1 cellular context compared by ENCODE assay signal in genomic region chr19:48821633-48822032, GRCh38.
TF ChIP-seq lines count a peak whose summit lies in the region.

No MANE protein-coding gene starts in this region.

TF ChIP-seq in K562, 482 proteins besides CTCF, POLR2A, EP300 and RAD21 (continued from another document):
- TF ChIP-seq ZNF518B (CRISPR knock-in tag; IDR thresholded peaks at IDR 0.05), result no peak
- no peak for TF ChIP-seq ZNF274 (IDR thresholded peaks at IDR 0.05; ENCODE audit: borderline replicate concordance, low read depth, low read length)
- no peak for TF ChIP-seq KLF16 (IDR thresholded peaks at IDR 0.05)
- TF ChIP-seq UBTF (IDR thresholded peaks at IDR 0.05; ENCODE audit: borderline replicate concordance in 1 of 2, low read depth in 2 of 2, low read length in 2 of 2), result no peak
- no peak for TF ChIP-seq JUN (IDR thresholded peaks at IDR 0.05; ENCODE audit: borderline replicate concordance, low read depth, low read length)
- TF ChIP-seq JUN (CRISPR knock-in tag; IDR thresholded peaks at IDR 0.05; ENCODE audit: borderline replicate concordance), result 0 out of 2 replicates have a peak, but pooled peaks have one; percentile 29
- no peak for TF ChIP-seq FOXK1 (CRISPR knock-in tag; IDR thresholded peaks at IDR 0.05; ENCODE audit: borderline replicate concordance)
- TF ChIP-seq RFX7 (CRISPR knock-in tag; IDR thresholded peaks at IDR 0.05), result no peak
